Comparison of ENCODE assay signal across 14 cellular contexts in the genomic region with DNA sequence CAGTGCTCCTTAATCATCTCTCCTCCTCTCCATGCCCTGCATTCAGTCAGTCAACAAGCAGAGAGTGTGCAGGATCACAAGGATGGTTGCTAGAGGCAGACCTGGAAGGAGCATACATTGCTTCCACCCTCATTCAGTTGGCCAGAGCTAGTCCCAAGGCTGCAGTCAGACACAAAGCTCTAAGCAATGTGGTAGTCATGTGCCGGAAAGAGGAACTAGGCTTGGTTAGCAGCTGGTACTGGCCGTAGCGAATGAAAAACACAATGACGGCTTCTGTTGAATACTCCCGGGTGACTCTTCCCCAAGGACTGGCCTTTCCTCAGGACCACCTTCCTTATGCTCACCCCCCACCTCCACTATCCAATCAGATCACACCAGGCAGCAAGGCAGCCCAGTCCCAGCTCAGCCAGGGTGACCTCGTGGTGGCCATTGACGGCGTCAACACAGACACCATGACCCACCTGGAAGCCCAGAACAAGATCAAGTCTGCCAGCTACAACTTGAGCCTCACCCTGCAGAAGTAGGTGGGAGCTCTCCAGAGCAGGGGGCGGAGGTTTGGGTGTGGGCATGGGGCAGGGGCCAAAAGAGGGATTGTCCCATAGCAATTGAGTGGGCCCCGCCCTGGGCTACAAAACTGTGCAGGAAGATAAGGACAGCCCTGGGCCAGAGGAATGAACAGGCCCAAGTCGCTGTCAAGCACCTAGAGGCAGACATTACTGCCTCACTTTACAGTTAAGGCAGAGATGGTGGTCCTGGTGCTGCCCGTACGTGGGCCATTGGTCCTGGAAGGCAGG. TPM values are rescaled to one million over a fixed set of nuclear protein-coding genes. Genes with fewer than 3 reads are reported as not detected.
DNase-seq lines count a peak whose midpoint lies in the region; ATAC-seq and TF ChIP-seq lines count a peak whose summit lies in the region.
"Had no signal": no experiment of that assay in that cellular context is flagged by ENCODE, and none has a peak within 500 bp of the region (broad histone marks: within the 10 kb centered on the region; RNA-seq: fewer than 3 reads in every experiment).

No MANE protein-coding gene starts in this region.

- H3K36me3 Mint-ChIP-seq in glutamatergic neuron (ENCODE audit: unreplicated experiment) (no peaks in the 10 kb centered on the region), mesothelial cell of epicardium (no peaks in the 10 kb centered on the region)
- H3K36me3 Mint-ChIP-seq: natural killer cell treated with Interleukin-12 subunit alpha and Interleukin-12 subunit beta and Interleukin-15 and Interleukin-18, amount 100 ng/mL, for 72 hours had no signal

- peaks cover 11% of the 10 kb centered on the region for H3K27me3 Mint-ChIP-seq in glutamatergic neuron (ENCODE audit: unreplicated experiment)
- H3K27me3 Mint-ChIP-seq in mesothelial cell of epicardium (ENCODE audit: low read depth): peaks cover 2% of the 10 kb centered on the region
- H3K27me3 Mint-ChIP-seq: natural killer cell treated with Interleukin-12 subunit alpha and Interleukin-12 subunit beta and Interleukin-15 and Interleukin-18, amount 100 ng/mL, for 72 hours had no signal

- intact Hi-C loops in left ventricle myocardium inferior (cut with micrococcal nuclease): no loop called here
- intact Hi-C loops in left cardiac atrium (cut with DNase I): no loop called here

- H3K9me3 ChIP-seq in left ventricle myocardium inferior (replicated peaks): no peaks in the 10 kb centered on the region
- H3K9me3 ChIP-seq: adrenal gland had no signal

- no peak for ATAC-seq in left cardiac atrium
- ATAC-seq in GM18498 (IDR thresholded peaks at IDR 0.05; ENCODE audit: unreplicated experiment): no peak
- ATAC-seq: natural killer cell treated with Interleukin-12 subunit alpha and Interleukin-12 subunit beta and Interleukin-15 and Interleukin-18, amount 100 ng/mL, for 72 hours; T-helper 17 cell had no signal

- H3K4me1 ChIP-seq in left ventricle myocardium inferior: peaks cover 98% of the 10 kb centered on the region
- H3K4me1 ChIP-seq: adrenal gland had no signal

- H3K4me3 ChIP-seq in left ventricle myocardium inferior: peak overlapping the region; percentile 77
- H3K4me3 ChIP-seq: adrenal gland had no signal

- H3K9me3 Mint-ChIP-seq in glutamatergic neuron (ENCODE audit: unreplicated experiment): peaks cover 6% of the 10 kb centered on the region
- H3K9me3 Mint-ChIP-seq in mesothelial cell of epicardium: no peaks in the 10 kb centered on the region
- H3K9me3 Mint-ChIP-seq: natural killer cell treated with Interleukin-12 subunit alpha and Interleukin-12 subunit beta and Interleukin-15 and Interleukin-18, amount 100 ng/mL, for 72 hours had no signal

- peaks cover 15% of the 10 kb centered on the region for H3K27me3 ChIP-seq in left ventricle myocardium inferior (ENCODE audit: low read depth)
- H3K27me3 ChIP-seq: adrenal gland had no signal

- TF ChIP-seq CTCF in left ventricle myocardium inferior (IDR thresholded peaks at IDR 0.05; ENCODE audit: borderline replicate concordance) (no peak), glutamatergic neuron (IDR thresholded peaks at IDR 0.05; ENCODE audit: partially characterized antibody, unreplicated experiment) (no peak), mesothelial cell of epicardium (IDR thresholded peaks at IDR 0.05; ENCODE audit: unreplicated experiment) (no peak)

- no peak for DNase-seq in left ventricle myocardium inferior
- no peak for DNase-seq in left cardiac atrium
- peak; percentile 64 to 66 for DNase-seq in Kasumi-1 (lab: John Stamatoyannopoulos, UW)
- no peak for DNase-seq in glutamatergic neuron
- no peak for DNase-seq in NCI-H2196 (lab: John Stamatoyannopoulos, UW; ENCODE audit: unreplicated experiment)
- DNase-seq in mesothelial cell of epicardium (ENCODE audit: low spot score in 2 of 2, unreplicated experiment in 2 of 2): no peak
- DNase-seq in H4 (ENCODE audit: low spot score): no peak
- DNase-seq: adrenal gland; NCI-H69; stimulated activated naive CD4-positive, alpha-beta T cell; T-helper 17 cell had no signal

- H3K27ac ChIP-seq in left ventricle myocardium inferior (replicated peaks): peak overlapping the region; percentile 98
- H3K27ac ChIP-seq: adrenal gland had no signal

- peaks cover 44% of the 10 kb centered on the region for H3K4me1 Mint-ChIP-seq in glutamatergic neuron (ENCODE audit: low read depth, unreplicated experiment)
- H3K4me1 Mint-ChIP-seq in mesothelial cell of epicardium: peaks cover 2% of the 10 kb centered on the region
- H3K4me1 Mint-ChIP-seq: T-helper 17 cell had no signal

- H3K36me3 ChIP-seq in left ventricle myocardium inferior: peaks cover 41% of the 10 kb centered on the region
- H3K36me3 ChIP-seq: adrenal gland had no signal

- H3K27ac Mint-ChIP-seq in glutamatergic neuron (ENCODE audit: unreplicated experiment): peak overlapping the region; percentile 85
- H3K27ac Mint-ChIP-seq in mesothelial cell of epicardium: no peak overlapping the region
- H3K27ac Mint-ChIP-seq: natural killer cell treated with Interleukin-12 subunit alpha and Interleukin-12 subunit beta and Interleukin-15 and Interleukin-18, amount 100 ng/mL, for 72 hours; T-helper 17 cell had no signal

- H3K4me3 Mint-ChIP-seq in glutamatergic neuron (ENCODE audit: unreplicated experiment) (peak overlapping the region; percentile 47), mesothelial cell of epicardium (no peak overlapping the region)
- H3K4me3 Mint-ChIP-seq: natural killer cell treated with Interleukin-12 subunit alpha and Interleukin-12 subunit beta and Interleukin-15 and Interleukin-18, amount 100 ng/mL, for 72 hours; T-helper 17 cell had no signal

RNA-seq across cellular contexts. Expression of gene LDB3, which starts 10.9 kb away (rescaled TPM):
- total RNA-seq in left ventricle myocardium inferior (1,542 TPM), left cardiac atrium (100 to 1,000 TPM; 585 to 779 TPM), glutamatergic neuron (ENCODE audit: unreplicated experiment) (92.0 TPM), mesothelial cell of epicardium (0.14 to 0.44 TPM (median 0.22 TPM) in 3 replicates)
- total RNA-seq in H4 (2014; rRNA removed; shearing (Covaris generic)): 0.08 and 0.16 TPM in 2 replicates
- total RNA-seq: natural killer cell treated with Interleukin-12 subunit alpha and Interleukin-12 subunit beta and Interleukin-15 and Interleukin-18, amount 100 ng/mL, for 72 hours; T-helper 17 cell had no signal

RNA-seq across cellular contexts. Expression of gene OPN4, which starts 24.8 kb away (rescaled TPM):
- total RNA-seq in left ventricle myocardium inferior (0.25 TPM), left cardiac atrium (under 1 TPM; 0.12 to 0.18 TPM), glutamatergic neuron (ENCODE audit: unreplicated experiment) (not detected), mesothelial cell of epicardium (not detected in 3 replicates)
- 0.02 and 0.35 TPM in 2 replicates for total RNA-seq in H4 (2014; rRNA removed; shearing (Covaris generic))
- total RNA-seq: LHCN-M2; natural killer cell treated with Interleukin-12 subunit alpha and Interleukin-12 subunit beta and Interleukin-15 and Interleukin-18, amount 100 ng/mL, for 72 hours; T-helper 17 cell had no signal

Comparison
In these comparisons a context has a peak if more than half of its experiments do, and no peak if none do; other contexts are left out.
1. DNase-seq: peak in Kasumi-1 (2 of 2); none in left ventricle myocardium inferior (single experiment), left cardiac atrium (single experiment), glutamatergic neuron (single experiment), NCI-H2196 (single experiment), mesothelial cell of epicardium (0 of 2) and H4 (single experiment).
2. RNA of gene LDB3, which starts 10.9 kb away (total RNA-seq): 1,542 TPM in left ventricle myocardium inferior (single experiment), 585 to 779 TPM in left cardiac atrium and 92.0 TPM in glutamatergic neuron (single experiment); 0.14 to 0.44 TPM in mesothelial cell of epicardium and 0.08 to 0.16 TPM in H4; every median in the first group is over 10 times any median in the second.